24 cellular contexts compared by ENCODE assay signal in genomic region chr3:75332784-75333183, GRCh38.
"Had no signal": no experiment of that assay in that cellular context is flagged by ENCODE, and none has a peak within 500 bp of the region (broad histone marks: within the 10 kb centered on the region; RNA-seq: fewer than 3 reads in every experiment).

No MANE protein-coding gene starts in this region.

- H3K27me3 ChIP-seq: right lobe of liver, suprapubic skin had no signal

- FAIRE-seq: TTC549 had no signal

- H3K9me3 ChIP-seq: right lobe of liver, suprapubic skin had no signal

- DNase-seq: activated CD4-positive, alpha-beta memory T cell treated with anti-CD3 and anti-CD28 coated beads, Interleukin-2, amount 10 ng/mL, durations not matched to agents 7 days and 5 days; activated CD4-positive, alpha-beta T cell treated with anti-CD3 and anti-CD28 coated beads for 4 hours; activated gamma-delta T cell treated with Interleukin-2 at 50 U/mL for 16 hours; activated T-cell treated with anti-CD3 and anti-CD28 coated beads, Interleukin-2, amount 50 U/mL, for 4 hours; amygdala; dorsolateral prefrontal cortex; endodermal cell; erythroblast; foreskin melanocyte; head of caudate nucleus; kidney glomerular epithelial cell; mesendoderm; occipital lobe; right lobe of liver; stimulated activated CD4-positive, alpha-beta T cell treated with anti-CD3 and anti-CD28 coated beads, Interleukin-4, amount 100 ng/mL, for 4 hours; stimulated activated CD8-positive, alpha-beta memory T cell treated with anti-CD3 and anti-CD28 coated beads, Interleukin-4, amount 100 ng/mL, for 48 hours; stimulated activated naive CD8-positive, alpha-beta T cell treated with anti-CD3 and anti-CD28 coated beads, Interleukin-15, Interleukin-2, amounts not matched to agents 100 U/mL and 50 U/mL, for 24 hours; SW 1271; trophoblast cell had no signal

- H3K27ac ChIP-seq: dorsolateral prefrontal cortex, right lobe of liver, suprapubic skin had no signal

- H3K36me3 ChIP-seq: right lobe of liver, suprapubic skin had no signal

- H3K4me2 ChIP-seq: smooth muscle cell had no signal

- ATAC-seq: activated T-cell treated with anti-CD3 and anti-CD28 coated beads, Interleukin-2, amount 50 U/mL, for 4 hours; natural killer cell treated with Interleukin-12 subunit alpha and Interleukin-12 subunit beta and Interleukin-15 and Interleukin-18, amount 100 ng/mL, for 72 hours; right lobe of liver; stimulated activated naive CD8-positive, alpha-beta T cell treated with anti-CD3 and anti-CD28 coated beads, Interleukin-15, Interleukin-2, amounts not matched to agents 100 U/mL and 50 U/mL, for 24 hours; WTC11 had no signal

- H3K4me3 ChIP-seq: dorsolateral prefrontal cortex, right lobe of liver, smooth muscle cell, suprapubic skin had no signal

- H3K4me1 ChIP-seq: right lobe of liver, suprapubic skin had no signal
